Comparison of ENCODE assay signal across 11 cellular contexts in genomic region chr12:47704719-47705118, GRCh38. TPM values are rescaled to one million over a fixed set of nuclear protein-coding genes. Genes with fewer than 3 reads are reported as not detected.
A peak's percentile ranks its signal among the peaks of the same experiment; 100 is the strongest.
DNase-seq lines count a peak whose midpoint lies in the region; ATAC-seq and TF ChIP-seq lines count a peak whose summit lies in the region.
"Had no signal": no experiment of that assay in that cellular context is flagged by ENCODE, and none has a peak within 500 bp of the region (broad histone marks: within the 10 kb centered on the region; RNA-seq: fewer than 3 reads in every experiment).

No MANE protein-coding gene starts in this region.

- POLR2A ChIA-PET in activated CD4-positive, alpha-beta T cell treated with anti-CD3 and anti-CD28 coated beads for 36 hours (lab: Charles Lee), result interaction anchor here (0.7 kb wide), 1 partner anchor 53 kb away, joined by 3 read pairs; no protein-coding TSS in a partner anchor
- POLR2A ChIA-PET in WTC11 (lab: Charles Lee), result no interaction called here

- 89 to 94% (median 91%) methylated on average over 9 of the region's 9 CpGs for WGBS in spleen, 5 donors

- peak overlapping the region; percentile 65 for H3K27ac Mint-ChIP-seq in activated CD4-positive, alpha-beta T cell treated with anti-CD3 and anti-CD28 coated beads for 36 hours
- H3K27ac Mint-ChIP-seq in WTC11, result peak overlapping the region; percentile 39; the same call in 1 of the 2 replicates
- H3K27ac Mint-ChIP-seq in glutamatergic neuron (ENCODE audit: unreplicated experiment), result peak overlapping the region; percentile 57

- CTCF ChIA-PET in activated CD4-positive, alpha-beta T cell treated with anti-CD3 and anti-CD28 coated beads for 36 hours (lab: Charles Lee), result interaction anchor here (1.2 to 2.7 kb wide), 3 partner anchors 10 to 673 kb away, joined by 3 to 7 read pairs (median 6); no protein-coding TSS in a partner anchor
- CTCF ChIA-PET in WTC11 (lab: Charles Lee), result interaction anchor here (0.7 kb wide), 1 partner anchor 133 kb away, joined by 3 read pairs; no protein-coding TSS in a partner anchor

- H3K9me3 Mint-ChIP-seq in activated CD4-positive, alpha-beta T cell treated with anti-CD3 and anti-CD28 coated beads for 36 hours (ENCODE audit: low read depth), result no peaks in the 10 kb centered on the region
- H3K9me3 Mint-ChIP-seq in WTC11 (no peaks in the 10 kb centered on the region), glutamatergic neuron (ENCODE audit: unreplicated experiment) (peaks cover 6% of the 10 kb centered on the region)

- H3K4me3 ChIP-seq in spleen, result peak overlapping the region in 6 of 8 donors; percentile 90 to 100 (median 98)

- H3K4me1 Mint-ChIP-seq in activated CD4-positive, alpha-beta T cell treated with anti-CD3 and anti-CD28 coated beads for 36 hours, result peaks cover 46% of the 10 kb centered on the region
- H3K4me1 Mint-ChIP-seq in WTC11 (peaks cover 21% of the 10 kb centered on the region), glutamatergic neuron (ENCODE audit: low read depth, unreplicated experiment) (peaks cover 17% of the 10 kb centered on the region)

- DNase-seq in activated CD4-positive, alpha-beta T cell treated with anti-CD3 and anti-CD28 coated beads for 36 hours, result no peak
- no peak for DNase-seq in activated CD4-positive, alpha-beta T cell treated with anti-CD3 and anti-CD28 coated beads for 4 hours
- DNase-seq in WTC11 (ENCODE audit: low spot score) (no peak), glutamatergic neuron (no peak), spleen (no peak), globus pallidus (ENCODE audit: low spot score) (no peak), CD1c-positive myeloid dendritic cell (ENCODE audit: extremely low spot score) (no peak)
- DNase-seq in effector CD8-positive, alpha-beta T cell (lab: John Stamatoyannopoulos, UW), result no peak
- DNase-seq: NCI-H2029 treated with DMSO at 0.1 percent for 48 hours had no signal

- peaks cover 0 to 27% (median 14%) of the 10 kb centered on the region in 6 donors for H3K36me3 ChIP-seq in spleen

- no peak overlapping the region for H3K27ac ChIP-seq in spleen

- no peaks in the 10 kb centered on the region for H3K9me3 ChIP-seq in spleen
- H3K9me3 ChIP-seq: upper lobe of left lung had no signal

- peaks cover 30% of the 10 kb centered on the region for H3K36me3 Mint-ChIP-seq in activated CD4-positive, alpha-beta T cell treated with anti-CD3 and anti-CD28 coated beads for 36 hours (ENCODE audit: low read depth)
- H3K36me3 Mint-ChIP-seq in WTC11 (peaks cover 11% of the 10 kb centered on the region; the same call in 1 of the 2 replicates), glutamatergic neuron (ENCODE audit: unreplicated experiment) (no peaks in the 10 kb centered on the region)

- ATAC-seq in activated CD4-positive, alpha-beta T cell treated with anti-CD3 and anti-CD28 coated beads for 36 hours, result no peak
- ATAC-seq in WTC11, result no peak

- TF ChIP-seq POLR2A in spleen (IDR thresholded peaks at IDR 0.05), result no peak

- H3K27me3 Mint-ChIP-seq in activated CD4-positive, alpha-beta T cell treated with anti-CD3 and anti-CD28 coated beads for 36 hours, result no peaks in the 10 kb centered on the region
- H3K27me3 Mint-ChIP-seq in WTC11 (ENCODE audit: low read depth) (no peaks in the 10 kb centered on the region), glutamatergic neuron (ENCODE audit: unreplicated experiment) (peaks cover 4% of the 10 kb centered on the region)

- intact Hi-C loops in activated CD4-positive, alpha-beta T cell treated with anti-CD3 and anti-CD28 coated beads for 36 hours (cut with DNase I, micrococcal nuclease), result loop anchor here (5.0 to 10.0 kb wide), 6 partner anchors 347 to 1490 kb away; partner anchors contain the start of genes CCDC184 (in 1 of the 2), SENP1 (in 1 of the 2) and SLC38A2 (in 1 of the 2)
- intact Hi-C loops in spleen (cut with DNase I; ENCODE audit: low total_unique reads), result no loop called here

- H3K27me3 ChIP-seq in spleen (replicated peaks in 1 of 7), result no peaks in the 10 kb centered on the region
- H3K27me3 ChIP-seq: upper lobe of left lung had no signal

- peaks cover 25 to 70% (median 51%) of the 10 kb centered on the region in 6 donors for H3K4me1 ChIP-seq in spleen

- peak overlapping the region; percentile 89 for H3K4me3 Mint-ChIP-seq in activated CD4-positive, alpha-beta T cell treated with anti-CD3 and anti-CD28 coated beads for 36 hours
- peak overlapping the region; percentile 76 for H3K4me3 Mint-ChIP-seq in WTC11
- peak overlapping the region; percentile 95 for H3K4me3 Mint-ChIP-seq in glutamatergic neuron (ENCODE audit: unreplicated experiment)

- no peak for TF ChIP-seq CTCF in WTC11 (IDR thresholded peaks at IDR 0.05)
- TF ChIP-seq CTCF in glutamatergic neuron (IDR thresholded peaks at IDR 0.05; ENCODE audit: partially characterized antibody, unreplicated experiment), result no peak
- TF ChIP-seq CTCF in spleen (IDR thresholded peaks at IDR 0.05 in 8 of 11, conservative IDR thresholded peaks at IDR 0.05 in 3 of 11), result no peak

TF ChIP-seq in WTC11, 78 proteins besides CTCF, POLR2A, EP300 and RAD21 (continues in another document):
- TF ChIP-seq ETV6 (CRISPR knock-in tag; IDR thresholded peaks at IDR 0.05) (no peak), OVOL2 (CRISPR knock-in tag; IDR thresholded peaks at IDR 0.05; ENCODE audit: borderline replicate concordance) (no peak), JAZF1 (CRISPR knock-in tag; IDR thresholded peaks at IDR 0.05) (no peak), ZNF317 (CRISPR knock-in tag; IDR thresholded peaks at IDR 0.05; ENCODE audit: borderline replicate concordance, low read depth) (no peak), MXD4 (CRISPR knock-in tag; IDR thresholded peaks at IDR 0.05; ENCODE audit: borderline replicate concordance) (no peak), ZNF423 (CRISPR knock-in tag; IDR thresholded peaks at IDR 0.05) (no peak), ZNF416 (CRISPR knock-in tag; IDR thresholded peaks at IDR 0.05) (no peak), SP1 (CRISPR knock-in tag; conservative IDR thresholded peaks at IDR 0.05) (no peak)
- TF ChIP-seq, protein P1, sequence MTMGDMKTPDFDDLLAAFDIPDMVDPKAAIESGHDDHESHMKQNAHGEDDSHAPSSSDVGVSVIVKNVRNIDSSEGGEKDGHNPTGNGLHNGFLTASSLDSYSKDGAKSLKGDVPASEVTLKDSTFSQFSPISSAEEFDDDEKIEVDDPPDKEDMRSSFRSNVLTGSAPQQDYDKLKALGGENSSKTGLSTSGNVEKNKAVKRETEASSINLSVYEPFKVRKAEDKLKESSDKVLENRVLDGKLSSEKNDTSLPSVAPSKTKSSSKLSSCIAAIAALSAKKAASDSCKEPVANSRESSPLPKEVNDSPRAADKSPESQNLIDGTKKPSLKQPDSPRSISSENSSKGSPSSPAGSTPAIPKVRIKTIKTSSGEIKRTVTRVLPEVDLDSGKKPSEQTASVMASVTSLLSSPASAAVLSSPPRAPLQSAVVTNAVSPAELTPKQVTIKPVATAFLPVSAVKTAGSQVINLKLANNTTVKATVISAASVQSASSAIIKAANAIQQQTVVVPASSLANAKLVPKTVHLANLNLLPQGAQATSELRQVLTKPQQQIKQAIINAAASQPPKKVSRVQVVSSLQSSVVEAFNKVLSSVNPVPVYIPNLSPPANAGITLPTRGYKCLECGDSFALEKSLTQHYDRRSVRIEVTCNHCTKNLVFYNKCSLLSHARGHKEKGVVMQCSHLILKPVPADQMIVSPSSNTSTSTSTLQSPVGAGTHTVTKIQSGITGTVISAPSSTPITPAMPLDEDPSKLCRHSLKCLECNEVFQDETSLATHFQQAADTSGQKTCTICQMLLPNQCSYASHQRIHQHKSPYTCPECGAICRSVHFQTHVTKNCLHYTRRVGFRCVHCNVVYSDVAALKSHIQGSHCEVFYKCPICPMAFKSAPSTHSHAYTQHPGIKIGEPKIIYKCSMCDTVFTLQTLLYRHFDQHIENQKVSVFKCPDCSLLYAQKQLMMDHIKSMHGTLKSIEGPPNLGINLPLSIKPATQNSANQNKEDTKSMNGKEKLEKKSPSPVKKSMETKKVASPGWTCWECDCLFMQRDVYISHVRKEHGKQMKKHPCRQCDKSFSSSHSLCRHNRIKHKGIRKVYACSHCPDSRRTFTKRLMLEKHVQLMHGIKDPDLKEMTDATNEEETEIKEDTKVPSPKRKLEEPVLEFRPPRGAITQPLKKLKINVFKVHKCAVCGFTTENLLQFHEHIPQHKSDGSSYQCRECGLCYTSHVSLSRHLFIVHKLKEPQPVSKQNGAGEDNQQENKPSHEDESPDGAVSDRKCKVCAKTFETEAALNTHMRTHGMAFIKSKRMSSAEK (CRISPR knock-in tag; IDR thresholded peaks at IDR 0.05; ENCODE audit: borderline replicate concordance), result no peak
- TF ChIP-seq, protein P2, sequence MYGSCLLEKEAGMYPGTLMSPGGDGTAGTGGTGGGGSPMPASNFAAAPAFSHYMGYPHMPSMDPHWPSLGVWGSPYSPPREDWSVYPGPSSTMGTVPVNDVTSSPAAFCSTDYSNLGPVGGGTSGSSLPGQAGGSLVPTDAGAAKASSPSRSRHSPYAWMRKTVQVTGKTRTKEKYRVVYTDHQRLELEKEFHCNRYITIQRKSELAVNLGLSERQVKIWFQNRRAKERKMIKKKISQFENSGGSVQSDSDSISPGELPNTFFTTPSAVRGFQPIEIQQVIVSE (CRISPR knock-in tag; IDR thresholded peaks at IDR 0.05; ENCODE audit: borderline replicate concordance), result no peak

RNA-seq across cellular contexts. Expression of gene RPAP3, which starts 1.1 kb away (rescaled TPM):
- total RNA-seq in activated CD4-positive, alpha-beta T cell treated with anti-CD3 and anti-CD28 coated beads for 36 hours, result 10 to 100 TPM; 55.3 to 62.8 TPM
- total RNA-seq in WTC11 (2021) (34.4 to 44.3 TPM (median 40.6 TPM) in 3 replicates), glutamatergic neuron (ENCODE audit: unreplicated experiment) (29.5 TPM), spleen (10 to 100 TPM; 15.8 to 35.5 (median 27.1) TPM)
- polyA plus RNA-seq in spleen, result 10 to 100 TPM; 12.2 to 15.2 (median 14.4) TPM

RNA-seq across cellular contexts. Expression of gene ENDOU, which starts 20.6 kb away (rescaled TPM):
- not detected for total RNA-seq in activated CD4-positive, alpha-beta T cell treated with anti-CD3 and anti-CD28 coated beads for 36 hours
- total RNA-seq in WTC11 (2021), result not detected in 3 replicates
- not detected for total RNA-seq in glutamatergic neuron (ENCODE audit: unreplicated experiment)
- total RNA-seq in spleen, result under 1 TPM in 3 of 7 donors, not detected in 4; 0.32 to 0.92 (median 0.70) TPM
- polyA plus RNA-seq in spleen, result under 1 TPM; 0.05 to 0.16 (median 0.13) TPM
- total RNA-seq: lung microvascular endothelial cell had no signal

RNA-seq across cellular contexts. Expression of gene RAPGEF3, which starts 54.0 kb away (rescaled TPM):
- total RNA-seq in activated CD4-positive, alpha-beta T cell treated with anti-CD3 and anti-CD28 coated beads for 36 hours, result under 1 TPM; 0.43 to 0.83 TPM
- total RNA-seq in WTC11 (2021), result 9.0 to 13.3 TPM (median 9.7 TPM) in 3 replicates
- total RNA-seq in glutamatergic neuron (ENCODE audit: unreplicated experiment), result 0.81 TPM
- 10 to 100 TPM; 50.6 to 84.3 (median 57.8) TPM for total RNA-seq in spleen
- 100 to 1,000 TPM in 1 of 3 donors, 10 to 100 TPM in 2; 21.4 to 116 (median 64.3) TPM for polyA plus RNA-seq in spleen
